25 cellular contexts compared by ENCODE assay signal in the genomic region with DNA sequence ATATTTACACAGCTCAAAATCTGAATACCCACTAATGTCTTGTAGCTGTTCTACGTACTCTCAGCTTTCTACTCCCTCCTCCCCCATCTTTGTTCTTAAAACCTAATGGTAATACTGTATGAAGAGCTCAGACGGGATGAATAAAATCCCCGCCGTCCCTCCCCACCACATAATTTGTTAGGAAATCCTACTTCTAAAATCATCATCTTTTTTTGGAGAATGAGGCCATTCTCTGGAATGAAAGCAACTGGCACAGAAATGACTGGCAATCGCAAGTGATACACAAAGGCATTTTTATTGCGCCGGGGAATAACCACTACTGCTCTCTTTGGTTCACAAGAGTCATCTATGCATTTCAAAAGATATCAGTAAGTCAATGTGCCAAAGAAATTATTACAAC. TPM values are rescaled to one million over a fixed set of nuclear protein-coding genes. Genes with fewer than 3 reads are reported as not detected.
DNase-seq lines count a peak whose midpoint lies in the region; ATAC-seq, FAIRE-seq and TF ChIP-seq lines count a peak whose summit lies in the region.
"Had no signal": no experiment of that assay in that cellular context is flagged by ENCODE, and none has a peak within 500 bp of the region (broad histone marks: within the 10 kb centered on the region; RNA-seq: fewer than 3 reads in every experiment).

No MANE protein-coding gene starts in this region.

- H3K79me2 ChIP-seq in HepG2 (ENCODE audit: insufficient read depth, low read length) = no peaks in the 10 kb centered on the region

- H4K20me1 ChIP-seq in HepG2 (ENCODE audit: insufficient read depth, low read length) = no peaks in the 10 kb centered on the region

- no peak overlapping the region for H3K27ac ChIP-seq in HepG2 (ENCODE audit: extremely low read length, insufficient read depth, low read length)
- no peak overlapping the region for H3K27ac ChIP-seq in right cardiac atrium (ENCODE audit: low read length)
- H3K27ac ChIP-seq: epithelial cell of prostate, RWPE1, vagina had no signal

- FAIRE-seq in HepG2 (lab: Jason Lieb, UNC) = no peak
- FAIRE-seq: A204.1, HTR-8/SVneo had no signal

- H3K4me3 ChIP-seq in AG09309 (ENCODE audit: control insufficient read depth, low read depth, low read length) = no peak overlapping the region
- no peak overlapping the region for H3K4me3 ChIP-seq in HepG2 (replicated peaks in 1 of 3; ENCODE audit: insufficient read depth in 1 of 3, low read depth in 2 of 3, low read length in 3 of 3)
- no peak overlapping the region for H3K4me3 ChIP-seq in right cardiac atrium (ENCODE audit: low read length)
- H3K4me3 ChIP-seq: vagina had no signal

- H3K36me3 ChIP-seq in HepG2 (replicated peaks in 1 of 2; ENCODE audit: control insufficient read depth in 1 of 2, insufficient read depth in 2 of 2, low read length in 2 of 2) = peaks cover 2 to 5% of the 10 kb centered on the region in 2 experiments; a peak in 3 of 5 replicates

- H3K9me3 ChIP-seq in HepG2 (ENCODE audit: low read length) (no peaks in the 10 kb centered on the region), right cardiac atrium (ENCODE audit: control insufficient read depth, low read length) (no peaks in the 10 kb centered on the region)
- H3K9me3 ChIP-seq: vagina had no signal

- peak; percentile 29 for DNase-seq in AG09309 (ENCODE audit: low read depth)
- peak; percentile 78 for DNase-seq in LHCN-M2 (ENCODE audit: low read depth)
- peak; percentile 10 for DNase-seq in fibroblast of peridontal ligament (ENCODE audit: extremely low read depth)
- DNase-seq in pons (ENCODE audit: low spot score) = peak; percentile 64
- DNase-seq in HepG2 (ENCODE audit: low spot score) = no peak
- no peak for DNase-seq in right cardiac atrium
- DNase-seq in HUDEP-2 (lab: John Stamatoyannopoulos, UW; ENCODE audit: unreplicated experiment in 76 of 76) = no peak
- DNase-seq: activated naive CD4-positive, alpha-beta T cell treated with anti-CD3 and anti-CD28 coated beads, Interleukin-2, amount 10 ng/mL, durations not matched to agents 7 days and 5 days; activated T-cell treated with anti-CD3 and anti-CD28 coated beads, Interleukin-2, amount 50 U/mL, for 4 hours; aorta; caudate nucleus; glutamatergic neuron; left colon; NCI-H2081; NCI-H524 treated with DMSO at 0.1 percent for 48 hours; retina; T1000 had no signal

- in situ Hi-C loops in HepG2 (cut with HindIII; ENCODE audit: extremely low pct_ligation_motif_present, low pct_unique_long_range_greater_than_20kb) = no loop called here

- peaks cover 19% of the 10 kb centered on the region for H3K4me1 ChIP-seq in HepG2 (ENCODE audit: insufficient read depth, low read length)
- peaks cover 1% of the 10 kb centered on the region for H3K4me1 ChIP-seq in right cardiac atrium (ENCODE audit: control insufficient read depth, insufficient read depth, low read length)

- H3K9ac ChIP-seq in HepG2 (ENCODE audit: insufficient read depth, low read depth, low read length) = no peak overlapping the region

- POLR2A ChIA-PET in HepG2 (lab: Yijun Ruan, JAX) = no interaction called here

- TF ChIP-seq EP300 in HepG2 (IDR thresholded peaks at IDR 0.05; ENCODE audit: low read depth in 2 of 2, low read length in 2 of 2) = no peak
- no peak for TF ChIP-seq EP300 in HepG2 (CRISPR knock-in tag; IDR thresholded peaks at IDR 0.05; ENCODE audit: borderline replicate concordance)

- intact Hi-C loops in HepG2 (cut with micrococcal nuclease; ENCODE audit: unreplicated experiment) (no loop called here), right cardiac atrium (cut with DNase I) (no loop called here)

- no peak overlapping the region for H2AFZ ChIP-seq in HepG2 (ENCODE audit: low read length)

- TF ChIP-seq CTCF in AG09309 (IDR thresholded peaks at IDR 0.05; ENCODE audit: control insufficient read depth, insufficient read depth, low read depth, low read length, missing control alignments) (no peak), HepG2 (CRISPR knock-in tag; IDR thresholded peaks at IDR 0.05) (no peak)

- TF ChIP-seq RAD21 in HepG2 (CRISPR knock-in tag; IDR thresholded peaks at IDR 0.05) = no peak

- ATAC-seq in HepG2 (no peak), right cardiac atrium (no peak), GM19328 (IDR thresholded peaks at IDR 0.05; ENCODE audit: unreplicated experiment) (no peak)
- ATAC-seq: activated CD4-positive, CD25-positive, alpha-beta regulatory T cell treated with anti-CD3 and anti-CD28 coated beads, Interleukin-2, amount 50 U/mL, for 24 hours; activated T-cell treated with anti-CD3 and anti-CD28 coated beads, Interleukin-2, amount 50 U/mL, for 4 hours; HCT116; left colon had no signal

- no TSS peak for BruUV-seq in HepG2 (replicated peaks; lab: Mats Ljungman, UMichigan)

- H3K4me2 ChIP-seq in HepG2 (ENCODE audit: low read depth, low read length) = no peak overlapping the region

- no peak for TF ChIP-seq POLR2A in HepG2 (IDR thresholded peaks at IDR 0.05; ENCODE audit: insufficient read depth in 1 of 2, low read depth in 2 of 2, low read length in 2 of 2)

- 97% methylated on average over 7 of the region's 7 CpGs for whole genome bisulfite sequencing in HepG2 (ENCODE audit: low lambda C conversion rate)
- WGBS in right cardiac atrium = 63% methylated on average over 7 of the region's 7 CpGs

- H3K27me3 ChIP-seq in HepG2 (ENCODE audit: control insufficient read depth in 1 of 2, insufficient read depth in 2 of 2, low read length in 2 of 2) (no peaks in the 10 kb centered on the region), right cardiac atrium (ENCODE audit: control insufficient read depth, insufficient read depth) (no peaks in the 10 kb centered on the region)
- H3K27me3 ChIP-seq: vagina had no signal

- CTCF ChIA-PET in HepG2 (lab: Yijun Ruan, JAX; ENCODE audit: low intra/inter-chr PET ratio, low total read pairs) = no interaction called here

TF ChIP-seq in HepG2, 621 proteins besides CTCF, POLR2A, EP300 and RAD21:
- TF ChIP-seq, protein P1, sequence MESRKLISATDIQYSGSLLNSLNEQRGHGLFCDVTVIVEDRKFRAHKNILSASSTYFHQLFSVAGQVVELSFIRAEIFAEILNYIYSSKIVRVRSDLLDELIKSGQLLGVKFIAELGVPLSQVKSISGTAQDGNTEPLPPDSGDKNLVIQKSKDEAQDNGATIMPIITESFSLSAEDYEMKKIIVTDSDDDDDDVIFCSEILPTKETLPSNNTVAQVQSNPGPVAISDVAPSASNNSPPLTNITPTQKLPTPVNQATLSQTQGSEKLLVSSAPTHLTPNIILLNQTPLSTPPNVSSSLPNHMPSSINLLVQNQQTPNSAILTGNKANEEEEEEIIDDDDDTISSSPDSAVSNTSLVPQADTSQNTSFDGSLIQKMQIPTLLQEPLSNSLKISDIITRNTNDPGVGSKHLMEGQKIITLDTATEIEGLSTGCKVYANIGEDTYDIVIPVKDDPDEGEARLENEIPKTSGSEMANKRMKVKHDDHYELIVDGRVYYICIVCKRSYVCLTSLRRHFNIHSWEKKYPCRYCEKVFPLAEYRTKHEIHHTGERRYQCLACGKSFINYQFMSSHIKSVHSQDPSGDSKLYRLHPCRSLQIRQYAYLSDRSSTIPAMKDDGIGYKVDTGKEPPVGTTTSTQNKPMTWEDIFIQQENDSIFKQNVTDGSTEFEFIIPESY (CRISPR knock-in tag; IDR thresholded peaks at IDR 0.05) = no peak
- TF ChIP-seq HNF4A (CRISPR knock-in tag; IDR thresholded peaks at IDR 0.05) = no peak
- no peak for TF ChIP-seq ESRRA (CRISPR knock-in tag; IDR thresholded peaks at IDR 0.05; ENCODE audit: low read depth)
- no peak for TF ChIP-seq ZNF616 (CRISPR knock-in tag; IDR thresholded peaks at IDR 0.05; ENCODE audit: low read depth)
- TF ChIP-seq ONECUT2 (CRISPR knock-in tag; IDR thresholded peaks at IDR 0.05) = no peak

RNA-seq across cellular contexts. Expression of a gene that starts 27.3 kb away (rescaled TPM):
- total RNA-seq in LHCN-M2 (2014; rRNA removed) (25.8 and 28.4 TPM in 2 replicates), HepG2 (2016; rRNA removed; fragmentation: Illumina TruSeq; extraction: Trizol) (10.8 and 17.1 TPM in 2 replicates), right cardiac atrium (1 to 10 TPM; 5.2 to 9.2 (median 7.5) TPM)
- 15.6 TPM for polyA plus RNA-seq in LHCN-M2 (2012)
- total RNA-seq in HepG2 (2016; cell fraction: cytosol; rRNA removed; fragmentation: Illumina TruSeq; extraction: Trizol; ENCODE audit: low read depth) = 1.7 and 2.6 TPM in 2 replicates
- 10.6 and 17.5 TPM in 2 replicates for total RNA-seq in HepG2 (2016; cell fraction: insoluble cytoplasmic fraction; rRNA removed; fragmentation: Illumina TruSeq; extraction: Trizol)
- total RNA-seq in HepG2 (2016; cell fraction: membrane; rRNA removed; fragmentation: Illumina TruSeq; extraction: Trizol) = 6.0 and 6.2 TPM in 2 replicates
- total RNA-seq in HepG2 (2016; cell fraction: nucleus; rRNA removed; fragmentation: Illumina TruSeq; extraction: Trizol) = 20.5 and 23.5 TPM in 2 replicates
- polyA plus RNA-seq in HepG2 (2011; rRNA removed) (13.2 and 17.8 TPM in 2 replicates), right cardiac atrium (2.4 TPM)
- polyA plus RNA-seq in HepG2 (2011; cell fraction: cytosol; rRNA removed) = 9.1 and 10.5 TPM in 2 replicates
- polyA plus RNA-seq in HepG2 (2011; cell fraction: nucleus; rRNA removed) = 17.4 and 25.2 TPM in 2 replicates
- polyA plus RNA-seq in HepG2 (2012) = 8.8 and 9.4 TPM in 2 replicates
- 2.2 and 3.0 TPM in 2 replicates for polyA plus RNA-seq in HepG2 (2016; cell fraction: cytosol; fragmentation: Illumina TruSeq; extraction: Trizol; ENCODE audit: low read depth)
- 9.1 and 9.9 TPM in 2 replicates for polyA plus RNA-seq in HepG2 (2016; cell fraction: insoluble cytoplasmic fraction; fragmentation: Illumina TruSeq; extraction: Trizol; ENCODE audit: low read depth)
- polyA plus RNA-seq in HepG2 (2016; cell fraction: membrane; fragmentation: Illumina TruSeq; extraction: Trizol; ENCODE audit: low read depth) = 3.4 and 3.9 TPM in 2 replicates
- 40.7 and 42.9 TPM in 2 replicates for polyA plus RNA-seq in HepG2 (2016; cell fraction: nucleus; fragmentation: Illumina TruSeq; extraction: Trizol; ENCODE audit: insufficient read depth, low read depth)
- 30.7 and 61.9 TPM in 2 replicates for polyA minus RNA-seq in HepG2 (2011; rRNA and poly(A)+ RNA removed; ENCODE audit: low replicate concordance)
- 8.2 and 14.1 TPM in 2 replicates for polyA minus RNA-seq in HepG2 (2011; cell fraction: cytosol; rRNA and poly(A)+ RNA removed)
- 18.3 and 24.1 TPM in 2 replicates for polyA minus RNA-seq in HepG2 (2011; cell fraction: nucleus; rRNA and poly(A)+ RNA removed)

Comparison
In these comparisons a context has a peak if more than half of its experiments do, and no peak if none do; other contexts are left out.
1. DNase-seq: peak in AG09309 (single experiment), LHCN-M2 (single experiment), fibroblast of peridontal ligament (single experiment) and pons (single experiment); none in HepG2 (single experiment), right cardiac atrium (0 of 3) and HUDEP-2 (0 of 76).